32 cellular contexts compared by ENCODE assay signal in genomic region chr11:72231396-72232259, GRCh38. TPM values are rescaled to one million over a fixed set of nuclear protein-coding genes. Genes with fewer than 3 reads are reported as not detected.
DNase-seq lines count a peak whose midpoint lies in the region; ATAC-seq and TF ChIP-seq lines count a peak whose summit lies in the region.
"Had no signal": no experiment of that assay in that cellular context is flagged by ENCODE, and none has a peak within 500 bp of the region (broad histone marks: within the 10 kb centered on the region; RNA-seq: fewer than 3 reads in every experiment).

No MANE protein-coding gene starts in this region.

- TF ChIP-seq CTCF in SK-N-SH (IDR thresholded peaks at IDR 0.05) (no peak), GM10266 (IDR thresholded peaks at IDR 0.05; ENCODE audit: control insufficient read depth, insufficient read depth, low read depth, missing control alignments) (no peak), osteoblast (IDR thresholded peaks at IDR 0.05; ENCODE audit: extremely low read depth, low read depth, low read length) (no peak)

- 94% methylated on average over 7 of the region's 9 CpGs for WGBS in SK-N-SH (ENCODE audit: low lambda C conversion rate)

- CTCF ChIA-PET in SK-N-SH (lab: Yijun Ruan, JAX): no interaction called here

- no peak for TF ChIP-seq RAD21 in SK-N-SH (IDR thresholded peaks at IDR 0.05; ENCODE audit: low read length)

- no peaks in the 10 kb centered on the region for H3K9me2 ChIP-seq in SK-N-SH

- no peaks in the 10 kb centered on the region for H3K9me3 Mint-ChIP-seq in dendritic cell treated with granulocyte-macrophage colony-stimulating factor and Interleukin-4, amounts not matched to agents 40 ng/mL and 50 ng/mL, for 4 days
- H3K9me3 Mint-ChIP-seq: activated CD4-positive, alpha-beta memory T cell treated with anti-CD3 and anti-CD28 coated beads for 36 hours; brain; CD4-positive, alpha-beta T cell; neural crest cell; stimulated activated naive CD8-positive, alpha-beta T cell treated with anti-CD3 and anti-CD28 coated beads, Interleukin-15, Interleukin-2, amounts not matched to agents 100 ng/mL and 50 ng/mL, for 24 hours; T-cell had no signal

- H3K4me2 ChIP-seq in SK-N-SH (no peak overlapping the region), osteoblast (ENCODE audit: insufficient read depth, low read length) (no peak overlapping the region)

- H3K79me2 ChIP-seq in SK-N-SH (ENCODE audit: insufficient read depth) (peaks cover 32% of the 10 kb centered on the region), osteoblast (ENCODE audit: insufficient read depth, low read length) (peaks cover 28% of the 10 kb centered on the region)

- intact Hi-C loops in dendritic cell treated with granulocyte-macrophage colony-stimulating factor and Interleukin-4, amounts not matched to agents 40 ng/mL and 50 ng/mL, for 4 days (cut with micrococcal nuclease): no loop called here

- no peak for ATAC-seq in SK-N-SH treated with all-trans-retinoic acid at 6 μM for 48 hours
- ATAC-seq: activated CD4-positive, CD25-positive, alpha-beta regulatory T cell treated with anti-CD3 and anti-CD28 coated beads, Interleukin-2, amount 50 U/mL, for 24 hours; GM12878; sciatic nerve; T-cell had no signal

- H3K4me3 ChIP-seq in SK-N-SH (ENCODE audit: low read depth in 2 of 2, low read length in 1 of 2) (no peak overlapping the region), osteoblast (ENCODE audit: insufficient read depth, low read length) (no peak overlapping the region)
- H3K4me3 ChIP-seq: GM12878, lung, MG63, SJCRH30, thyroid gland had no signal

- H3F3A ChIP-seq in SK-N-SH (replicated peaks; ENCODE audit: insufficient read depth): peaks cover 32% of the 10 kb centered on the region

- POLR2A ChIA-PET in SK-N-SH (lab: Yijun Ruan, JAX): interaction anchor here (1.7 to 2.2 kb wide), 2 partner anchors 9 to 199 kb away, joined by 7 to 9 read pairs; no protein-coding TSS in a partner anchor

- no peak overlapping the region for H3K4me3 Mint-ChIP-seq in dendritic cell treated with granulocyte-macrophage colony-stimulating factor and Interleukin-4, amounts not matched to agents 40 ng/mL and 50 ng/mL, for 4 days
- H3K4me3 Mint-ChIP-seq: activated CD4-positive, alpha-beta memory T cell treated with anti-CD3 and anti-CD28 coated beads for 36 hours; brain; CD4-positive, alpha-beta T cell; stimulated activated naive CD8-positive, alpha-beta T cell treated with anti-CD3 and anti-CD28 coated beads, Interleukin-15, Interleukin-2, amounts not matched to agents 100 ng/mL and 50 ng/mL, for 24 hours; T-cell had no signal

- no peak overlapping the region for H3K9ac ChIP-seq in SK-N-SH

- H3K27ac ChIP-seq in SK-N-SH (ENCODE audit: low read depth in 2 of 2, low read length in 1 of 2): no peak overlapping the region; a peak in 1 of 4 replicates
- H3K27ac ChIP-seq in osteoblast (ENCODE audit: low read depth, low read length): no peak overlapping the region
- H3K27ac ChIP-seq: SJCRH30, thyroid gland had no signal

- H3K27me3 ChIP-seq in SK-N-SH (ENCODE audit: insufficient read depth) (no peaks in the 10 kb centered on the region), osteoblast (ENCODE audit: insufficient read depth, low read length) (no peaks in the 10 kb centered on the region)
- H3K27me3 ChIP-seq: MG63, SJCRH30, thyroid gland had no signal

- peaks cover 33% of the 10 kb centered on the region for H4K20me1 ChIP-seq in SK-N-SH (ENCODE audit: insufficient read depth)
- H4K20me1 ChIP-seq in osteoblast (ENCODE audit: insufficient read depth, low read length): peaks cover 79% of the 10 kb centered on the region

- peaks cover 100% of the 10 kb centered on the region for H3K36me3 Mint-ChIP-seq in dendritic cell treated with granulocyte-macrophage colony-stimulating factor and Interleukin-4, amounts not matched to agents 40 ng/mL and 50 ng/mL, for 4 days (ENCODE audit: low read depth)

- peak overlapping the region; percentile 21 for H3K27ac Mint-ChIP-seq in dendritic cell treated with granulocyte-macrophage colony-stimulating factor and Interleukin-4, amounts not matched to agents 40 ng/mL and 50 ng/mL, for 4 days
- H3K27ac Mint-ChIP-seq: activated CD4-positive, alpha-beta memory T cell treated with anti-CD3 and anti-CD28 coated beads for 36 hours; brain; CD4-positive, alpha-beta T cell; stimulated activated naive CD8-positive, alpha-beta T cell treated with anti-CD3 and anti-CD28 coated beads, Interleukin-15, Interleukin-2, amounts not matched to agents 100 ng/mL and 50 ng/mL, for 24 hours; T-cell had no signal

- H3K4me1 ChIP-seq in SK-N-SH (ENCODE audit: control insufficient read depth in 1 of 2, insufficient read depth in 2 of 2, low read depth in 1 of 2, low read length in 1 of 2): peaks cover 0 to 25% of the 10 kb centered on the region in 2 experiments; a peak in 2 of 4 replicates
- peaks cover 4% of the 10 kb centered on the region for H3K4me1 ChIP-seq in osteoblast (ENCODE audit: insufficient read depth, low read length)

- H3K36me3 ChIP-seq in SK-N-SH (replicated peaks in 1 of 2; ENCODE audit: control insufficient read depth in 1 of 2, insufficient read depth in 2 of 2, low read length in 1 of 2) (peaks cover 59 to 82% of the 10 kb centered on the region in 2 experiments), osteoblast (ENCODE audit: insufficient read depth, low read length) (peaks cover 90% of the 10 kb centered on the region)

- TF ChIP-seq EP300 in SK-N-SH (IDR thresholded peaks at IDR 0.05; ENCODE audit: borderline replicate concordance in 1 of 2, low read depth in 1 of 2, low read length in 1 of 2): no peak

- H3K27me3 Mint-ChIP-seq in dendritic cell treated with granulocyte-macrophage colony-stimulating factor and Interleukin-4, amounts not matched to agents 40 ng/mL and 50 ng/mL, for 4 days: no peaks in the 10 kb centered on the region
- H3K27me3 Mint-ChIP-seq: activated CD4-positive, alpha-beta memory T cell treated with anti-CD3 and anti-CD28 coated beads for 36 hours; brain; CD4-positive, alpha-beta T cell; stimulated activated naive CD8-positive, alpha-beta T cell treated with anti-CD3 and anti-CD28 coated beads, Interleukin-15, Interleukin-2, amounts not matched to agents 100 ng/mL and 50 ng/mL, for 24 hours; T-cell had no signal

- H2AFZ ChIP-seq in SK-N-SH (ENCODE audit: low read depth): no peak overlapping the region
- no peak overlapping the region for H2AFZ ChIP-seq in osteoblast (ENCODE audit: low read length)

- DNase-seq in SK-N-SH (no peak), GM10266 (ENCODE audit: extremely low spot score) (peak; percentile 5), osteoblast (ENCODE audit: insufficient read length, low spot score, missing footprints) (peak; percentile 64), GOT3 (lab: John Stamatoyannopoulos, UW) (no peak)
- no peak for DNase-seq in stimulated activated CD4-positive, alpha-beta T cell treated with anti-CD3 and anti-CD28 coated beads, Interleukin-4, amount 100 ng/mL, for 1 hour
- DNase-seq in central memory CD4-positive, alpha-beta T cell: no peak
- DNase-seq: activated CD4-positive, alpha-beta memory T cell treated with anti-CD3 and anti-CD28 coated beads for 36 hours; activated gamma-delta T cell treated with Interleukin-2 at 50 U/mL for 16 hours; AML-193; effector memory CD4-positive, alpha-beta T cell; erythroblast; glutamatergic neuron; KBM-7; MG63; NCI-H1105 treated with DMSO at 0.1 percent for 48 hours; NCI-H2029; NCI-H526; SJCRH30; T-cell; thyroid gland had no signal

- H3K9me3 ChIP-seq in SK-N-SH (no peaks in the 10 kb centered on the region), osteoblast (ENCODE audit: low read depth, low read length) (no peaks in the 10 kb centered on the region)
- H3K9me3 ChIP-seq: MG63, SJCRH30, thyroid gland had no signal

- peaks cover 93% of the 10 kb centered on the region for H3K4me1 Mint-ChIP-seq in dendritic cell treated with granulocyte-macrophage colony-stimulating factor and Interleukin-4, amounts not matched to agents 40 ng/mL and 50 ng/mL, for 4 days (ENCODE audit: low read depth)

TF ChIP-seq in SK-N-SH, 30 proteins besides CTCF, POLR2A, EP300 and RAD21 (continues in another document):
- TF ChIP-seq RXRA (IDR thresholded peaks at IDR 0.05; ENCODE audit: borderline replicate concordance, low read depth) (no peak), JUND (IDR thresholded peaks at IDR 0.05) (no peak)

RNA-seq across cellular contexts. Expression of gene INPPL1, which starts 7.1 kb away (rescaled TPM):
- 123 and 138 TPM in 2 replicates for polyA plus RNA-seq in SK-N-SH (2012; rRNA removed)
- polyA plus RNA-seq in SK-N-SH (2012; cell fraction: cytosol; rRNA removed): 26.6 and 41.4 TPM in 2 replicates
- 712 and 808 TPM in 2 replicates for polyA plus RNA-seq in SK-N-SH (2012; cell fraction: nucleus; rRNA removed)
- total RNA-seq in osteoblast: 86.5 and 92.2 TPM in 2 replicates

RNA-seq across cellular contexts. Expression of gene PHOX2A, which starts 12.3 kb away (rescaled TPM):
- polyA plus RNA-seq in SK-N-SH (2012; rRNA removed): 65.0 and 75.6 TPM in 2 replicates
- 38.6 and 72.8 TPM in 2 replicates for polyA plus RNA-seq in SK-N-SH (2012; cell fraction: cytosol; rRNA removed)
- polyA plus RNA-seq in SK-N-SH (2012; cell fraction: nucleus; rRNA removed): 47.3 and 62.5 TPM in 2 replicates
- not detected in 2 replicates for total RNA-seq in osteoblast
- total RNA-seq: A172; activated CD4-positive, alpha-beta memory T cell treated with anti-CD3 and anti-CD28 coated beads for 36 hours; CD4-positive, alpha-beta T cell; GM12878; kidney; lung; sciatic nerve; SJCRH30; T-cell; thyroid gland had no signal
- polyA plus RNA-seq: GM12878, lung had no signal

RNA-seq across cellular contexts. Expression of gene FOLR2, which starts 15.0 kb away (rescaled TPM):
- not detected in 2 replicates for polyA plus RNA-seq in SK-N-SH (2012; rRNA removed)
- not detected in 2 replicates for polyA plus RNA-seq in SK-N-SH (2012; cell fraction: cytosol; rRNA removed)
- polyA plus RNA-seq in SK-N-SH (2012; cell fraction: nucleus; rRNA removed): not detected in 2 replicates
- not detected in 2 replicates for total RNA-seq in osteoblast
- total RNA-seq: A172; activated CD4-positive, alpha-beta memory T cell treated with anti-CD3 and anti-CD28 coated beads for 36 hours; CD4-positive, alpha-beta T cell; neural crest cell; SJCRH30; T-cell had no signal

RNA-seq across cellular contexts. Expression of gene FOLR1, which starts 39.7 kb away (rescaled TPM):
- 0.26 TPM in 1 of 2 replicates, not detected in the other for polyA plus RNA-seq in SK-N-SH (2012; rRNA removed)
- 0.08 and 0.14 TPM in 2 replicates for polyA plus RNA-seq in SK-N-SH (2012; cell fraction: cytosol; rRNA removed)
- 0.05 and 0.15 TPM in 2 replicates for polyA plus RNA-seq in SK-N-SH (2012; cell fraction: nucleus; rRNA removed)
- under 0.01 and 0.36 TPM in 2 replicates for total RNA-seq in osteoblast
- total RNA-seq: A172; activated CD4-positive, alpha-beta memory T cell treated with anti-CD3 and anti-CD28 coated beads for 36 hours; CD4-positive, alpha-beta T cell; GM12878; neural crest cell had no signal
- polyA plus RNA-seq: GM12878 had no signal

Comparison
In these comparisons a context has a peak if more than half of its experiments do, and no peak if none do; other contexts are left out.
1. DNase-seq: peak in GM10266 (single experiment) and osteoblast (single experiment); none in SK-N-SH (single experiment), stimulated activated CD4-positive, alpha-beta T cell treated with anti-CD3 and anti-CD28 coated beads, Interleukin-4, amount 100 ng/mL, for 1 hour (single experiment), GOT3 (single experiment) and central memory CD4-positive, alpha-beta T cell (single experiment).